Comparison of ENCODE assay signal across 24 cellular contexts in the genomic region with DNA sequence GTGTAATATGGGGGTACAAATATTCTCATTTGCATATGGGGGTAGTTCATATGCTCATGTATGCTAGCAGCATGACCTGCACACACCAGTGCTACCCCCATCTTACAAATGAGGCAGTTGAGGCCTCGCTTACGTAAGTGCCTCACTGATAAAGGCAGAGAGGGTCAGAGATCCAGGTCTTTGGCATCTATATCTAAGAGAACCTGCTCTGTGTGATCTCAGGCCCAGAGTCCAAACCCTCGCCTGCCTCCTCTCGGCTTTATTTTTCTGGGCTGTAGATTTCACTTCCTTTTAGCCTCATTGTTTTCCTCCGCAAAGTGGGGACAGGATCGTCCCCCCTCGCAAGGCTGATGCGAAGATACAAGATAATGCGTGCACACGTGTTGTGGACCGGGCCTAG.
DNase-seq lines count a peak whose midpoint lies in the region; ATAC-seq, FAIRE-seq and TF ChIP-seq lines count a peak whose summit lies in the region.
"Had no signal": no experiment of that assay in that cellular context is flagged by ENCODE, and none has a peak within 500 bp of the region (broad histone marks: within the 10 kb centered on the region; RNA-seq: fewer than 3 reads in every experiment).

No MANE protein-coding gene starts in this region.

- TF ChIP-seq POLR2A in A549 (IDR thresholded peaks at IDR 0.05; ENCODE audit: low read length): no peak

- ATAC-seq in A549: no peak
- ATAC-seq in HG02763 (IDR thresholded peaks at IDR 0.05; ENCODE audit: unreplicated experiment): no peak
- ATAC-seq: activated CD8-positive, alpha-beta T cell treated with anti-CD3 and anti-CD28 coated beads, Interleukin-2, amount 10 ng/mL, durations not matched to agents 7 days and 5 days; stimulated activated effector memory CD8-positive, alpha-beta T cell treated with anti-CD3 and anti-CD28 coated beads, Interleukin-12 subunit alpha, Interleukin-12 subunit beta, amount 100 ng/mL, for 72 hours; T-cell had no signal

- H3K4me1 Mint-ChIP-seq in endodermal cell: peaks cover 24% of the 10 kb centered on the region
- peaks cover 48% of the 10 kb centered on the region for H3K4me1 Mint-ChIP-seq in nephron
- H3K4me1 Mint-ChIP-seq: activated naive CD8-positive, alpha-beta T cell treated with anti-CD3 and anti-CD28 coated beads for 36 hours; CD8-positive, alpha-beta memory T cell; immature natural killer cell; stimulated activated effector memory CD8-positive, alpha-beta T cell treated with anti-CD3 and anti-CD28 coated beads, Interleukin-12 subunit alpha, Interleukin-12 subunit beta, amount 100 ng/mL, for 72 hours; T-cell had no signal

- CTCF ChIA-PET in A549 (lab: Yijun Ruan, JAX) (interaction anchor here (0.6 to 1.0 kb wide), 2 partner anchors 11 to 13 kb away, joined by 3 read pairs; no protein-coding TSS in a partner anchor), PC-9 (lab: Charles Lee) (interaction anchor here (1.0 to 1.2 kb wide), 2 partner anchors 12 to 194 kb away, joined by 3 to 10 read pairs; no protein-coding TSS in a partner anchor)

- BruUV-seq in PC-9 (replicated peaks; lab: Mats Ljungman, UMichigan): TSS peak; percentile 65

- H3K27ac Mint-ChIP-seq in endodermal cell (no peak overlapping the region), nephron (peak overlapping the region in 2 of 3 experiments; percentile 41 to 78)
- H3K27ac Mint-ChIP-seq: activated CD8-positive, alpha-beta T cell treated with anti-CD3 and anti-CD28 coated beads, Interleukin-2, amount 10 ng/mL, durations not matched to agents 7 days and 5 days; activated naive CD8-positive, alpha-beta T cell treated with anti-CD3 and anti-CD28 coated beads for 36 hours; CD8-positive, alpha-beta memory T cell; immature natural killer cell; stimulated activated effector memory CD8-positive, alpha-beta T cell treated with anti-CD3 and anti-CD28 coated beads, Interleukin-12 subunit alpha, Interleukin-12 subunit beta, amount 100 ng/mL, for 72 hours; T-cell had no signal

- TF ChIP-seq CTCF in A549 (IDR thresholded peaks at IDR 0.05): no peak
- TF ChIP-seq CTCF in PC-9 (conservative IDR thresholded peaks at IDR 0.05): no peak
- no peak for TF ChIP-seq CTCF in endodermal cell (conservative IDR thresholded peaks at IDR 0.05)
- TF ChIP-seq CTCF in nephron (IDR thresholded peaks at IDR 0.05; ENCODE audit: unreplicated experiment in 3 of 3): no peak

- no peak for TF ChIP-seq EP300 in A549 (IDR thresholded peaks at IDR 0.05)

- H2AFZ ChIP-seq in PC-9: no peak overlapping the region

- H3K27ac ChIP-seq in A549: peak overlapping the region; percentile 74 to 93
- H3K27ac ChIP-seq in PC-9: peak overlapping the region; percentile 98
- peak overlapping the region; percentile 2 for H3K27ac ChIP-seq in endodermal cell (ENCODE audit: low read depth, low read length)
- H3K27ac ChIP-seq: spleen had no signal

- H3K27me3 ChIP-seq in PC-9 (ENCODE audit: insufficient read depth, low read depth): no peaks in the 10 kb centered on the region
- H3K27me3 ChIP-seq in endodermal cell (ENCODE audit: control insufficient read depth, insufficient read depth, low read length, poor library complexity, severe bottlenecking): no peaks in the 10 kb centered on the region
- no peaks in the 10 kb centered on the region for H3K27me3 ChIP-seq in HAP-1 (ENCODE audit: low read depth)

- H4K20me1 ChIP-seq in PC-9 (ENCODE audit: insufficient read depth): no peaks in the 10 kb centered on the region

- no peak for DNase-seq in A549 (ENCODE audit: low read depth in 1 of 2, low spot score in 1 of 2)
- DNase-seq in PC-9: no peak
- DNase-seq in endodermal cell: no peak
- DNase-seq in NCI-H510A (lab: John Stamatoyannopoulos, UW): no peak
- no peak for DNase-seq in kidney glomerular epithelial cell (lab: John Stamatoyannopoulos, UW)
- DNase-seq in HAP-1 (ENCODE audit: low spot score in 2 of 2): no peak
- DNase-seq: activated CD4-positive, alpha-beta T cell treated with anti-CD3 and anti-CD28 coated beads for 1 hour; activated CD8-positive, alpha-beta T cell treated with anti-CD3 and anti-CD28 coated beads, Interleukin-2, amount 10 ng/mL, durations not matched to agents 7 days and 5 days; activated effector memory CD4-positive, alpha-beta T cell treated with Interleukin-2 at 50 U/mL for 16 hours; activated naive CD8-positive, alpha-beta T cell treated with anti-CD3 and anti-CD28 coated beads for 36 hours; activated T-cell treated with anti-CD3 and anti-CD28 coated beads for 4 hours; AML-193; CD8-positive, alpha-beta memory T cell; immature natural killer cell; NCI-H2081; NCI-H774; Right ventricle myocardium superior; spleen; stimulated activated CD4-positive, alpha-beta T cell treated with anti-CD3 and anti-CD28 coated beads, Interleukin-2, amount 100 ng/mL, for 48 hours; substantia nigra; T-cell had no signal

- no peaks in the 10 kb centered on the region for H3K9me2 ChIP-seq in PC-9 (ENCODE audit: insufficient read depth)

- no peak overlapping the region for H3K4me3 Mint-ChIP-seq in endodermal cell
- H3K4me3 Mint-ChIP-seq in nephron: no peak overlapping the region
- H3K4me3 Mint-ChIP-seq: activated CD8-positive, alpha-beta T cell treated with anti-CD3 and anti-CD28 coated beads, Interleukin-2, amount 10 ng/mL, durations not matched to agents 7 days and 5 days; activated naive CD8-positive, alpha-beta T cell treated with anti-CD3 and anti-CD28 coated beads for 36 hours; CD8-positive, alpha-beta memory T cell; immature natural killer cell; stimulated activated effector memory CD8-positive, alpha-beta T cell treated with anti-CD3 and anti-CD28 coated beads, Interleukin-12 subunit alpha, Interleukin-12 subunit beta, amount 100 ng/mL, for 72 hours; T-cell had no signal

- H3K9ac ChIP-seq in endodermal cell (ENCODE audit: extremely low read depth, low read length, poor library complexity, severe bottlenecking): no peak overlapping the region

- H3K4me3 ChIP-seq in A549 (no peak overlapping the region), PC-9 (peak overlapping the region; percentile 45; the same call in 1 of the 2 replicates), endodermal cell (ENCODE audit: low read length) (no peak overlapping the region), HAP-1 (no peak overlapping the region)
- H3K4me3 ChIP-seq: spleen had no signal

- FAIRE-seq in A549 (lab: Jason Lieb, UNC): no peak

- intact Hi-C loops in PC-9 (cut with micrococcal nuclease; ENCODE audit: unreplicated experiment): loop anchor here (5.0 kb wide), 1 partner anchor 251 kb away; no protein-coding TSS in a partner anchor

- WGBS in A549 (ENCODE audit: missing lambda C conversion rate): 86% methylated on average over 11 of the region's 11 CpGs
- WGBS in endodermal cell (ENCODE audit: insufficient coverage in 1 of 2, insufficient read length in 1 of 2), 2 experiments: 90 to 97% methylated on average over 11 of the region's 11 CpGs

- H3K9me3 ChIP-seq in A549 (no peaks in the 10 kb centered on the region), PC-9 (ENCODE audit: insufficient read depth, low read depth) (no peaks in the 10 kb centered on the region), endodermal cell (ENCODE audit: control insufficient read depth, low read length) (no peaks in the 10 kb centered on the region), HAP-1 (no peaks in the 10 kb centered on the region)
- H3K9me3 ChIP-seq: spleen had no signal

- peak overlapping the region; percentile 58 for H3K4me2 ChIP-seq in A549
- H3K4me2 ChIP-seq in PC-9: peak overlapping the region; percentile 80

- H3K27me3 Mint-ChIP-seq in endodermal cell (ENCODE audit: insufficient read depth) (peaks cover 41% of the 10 kb centered on the region), nephron (ENCODE audit: low read depth) (peaks cover 26% of the 10 kb centered on the region)
- H3K27me3 Mint-ChIP-seq: activated naive CD8-positive, alpha-beta T cell treated with anti-CD3 and anti-CD28 coated beads for 36 hours had no signal

- no peaks in the 10 kb centered on the region for H3K36me3 Mint-ChIP-seq in endodermal cell (ENCODE audit: low read depth)
- H3K36me3 Mint-ChIP-seq in nephron (ENCODE audit: low read depth): peaks cover 4% of the 10 kb centered on the region
- H3K36me3 Mint-ChIP-seq: activated naive CD8-positive, alpha-beta T cell treated with anti-CD3 and anti-CD28 coated beads for 36 hours; CD8-positive, alpha-beta memory T cell; immature natural killer cell; stimulated activated effector memory CD8-positive, alpha-beta T cell treated with anti-CD3 and anti-CD28 coated beads, Interleukin-12 subunit alpha, Interleukin-12 subunit beta, amount 100 ng/mL, for 72 hours; T-cell had no signal

- peaks cover 5% of the 10 kb centered on the region for H3K79me2 ChIP-seq in PC-9 (ENCODE audit: low read depth)

- no peaks in the 10 kb centered on the region for H3K9me3 Mint-ChIP-seq in endodermal cell
- H3K9me3 Mint-ChIP-seq in nephron: peaks cover 2% of the 10 kb centered on the region
- H3K9me3 Mint-ChIP-seq: activated naive CD8-positive, alpha-beta T cell treated with anti-CD3 and anti-CD28 coated beads for 36 hours; immature natural killer cell; stimulated activated effector memory CD8-positive, alpha-beta T cell treated with anti-CD3 and anti-CD28 coated beads, Interleukin-12 subunit alpha, Interleukin-12 subunit beta, amount 100 ng/mL, for 72 hours; T-cell had no signal

- POLR2A ChIA-PET in A549 (lab: Yijun Ruan, JAX): no interaction called here
- POLR2A ChIA-PET in PC-9 (lab: Charles Lee; ENCODE audit: unreplicated experiment): no interaction called here

- in situ Hi-C loops in HAP-1 (cut with MboI; ENCODE audit: low sequenced_read_pairs): no loop called here

- H3F3A ChIP-seq in PC-9 (ENCODE audit: insufficient read depth, low read depth): peaks cover 32% of the 10 kb centered on the region

- H3K4me1 ChIP-seq in A549 (peaks cover 40% of the 10 kb centered on the region), PC-9 (replicated peaks; ENCODE audit: insufficient read depth) (peaks cover 47% of the 10 kb centered on the region), endodermal cell (ENCODE audit: control insufficient read depth, insufficient read depth, low read length) (peaks cover 9% of the 10 kb centered on the region), HAP-1 (peaks cover 13% of the 10 kb centered on the region)
- H3K4me1 ChIP-seq: spleen had no signal

- H3K36me3 ChIP-seq in PC-9 (ENCODE audit: low read depth) (no peaks in the 10 kb centered on the region), endodermal cell (ENCODE audit: control insufficient read depth, insufficient read depth, low read length) (no peaks in the 10 kb centered on the region), HAP-1 (replicated peaks) (no peaks in the 10 kb centered on the region)
- H3K36me3 ChIP-seq: spleen had no signal

- no peak for TF ChIP-seq RAD21 in A549 (conservative IDR thresholded peaks at IDR 0.05 in 1 of 2, IDR thresholded peaks at IDR 0.05 in 1 of 2)

TF ChIP-seq in A549, 52 proteins besides CTCF, POLR2A, EP300 and RAD21:
- no peak for TF ChIP-seq CHD4 (IDR thresholded peaks at IDR 0.05; ENCODE audit: borderline replicate concordance)
- TF ChIP-seq, protein P1, sequence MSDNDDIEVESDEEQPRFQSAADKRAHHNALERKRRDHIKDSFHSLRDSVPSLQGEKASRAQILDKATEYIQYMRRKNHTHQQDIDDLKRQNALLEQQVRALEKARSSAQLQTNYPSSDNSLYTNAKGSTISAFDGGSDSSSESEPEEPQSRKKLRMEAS (IDR thresholded peaks at IDR 0.05): 0 out of 2 replicates have a peak, but pooled peaks have one; percentile 6
TF ChIP-seq in A549: peak in this region for 1.

Comparison
In these comparisons a context has a peak if more than half of its experiments do, and no peak if none do; other contexts are left out.
1. H3K27ac ChIP-seq: peak in every context shown above with its lines; median percentile 98 in PC-9; 84 in A549; 2 in endodermal cell.